8 cellular contexts compared by ENCODE assay signal in the genomic region with DNA sequence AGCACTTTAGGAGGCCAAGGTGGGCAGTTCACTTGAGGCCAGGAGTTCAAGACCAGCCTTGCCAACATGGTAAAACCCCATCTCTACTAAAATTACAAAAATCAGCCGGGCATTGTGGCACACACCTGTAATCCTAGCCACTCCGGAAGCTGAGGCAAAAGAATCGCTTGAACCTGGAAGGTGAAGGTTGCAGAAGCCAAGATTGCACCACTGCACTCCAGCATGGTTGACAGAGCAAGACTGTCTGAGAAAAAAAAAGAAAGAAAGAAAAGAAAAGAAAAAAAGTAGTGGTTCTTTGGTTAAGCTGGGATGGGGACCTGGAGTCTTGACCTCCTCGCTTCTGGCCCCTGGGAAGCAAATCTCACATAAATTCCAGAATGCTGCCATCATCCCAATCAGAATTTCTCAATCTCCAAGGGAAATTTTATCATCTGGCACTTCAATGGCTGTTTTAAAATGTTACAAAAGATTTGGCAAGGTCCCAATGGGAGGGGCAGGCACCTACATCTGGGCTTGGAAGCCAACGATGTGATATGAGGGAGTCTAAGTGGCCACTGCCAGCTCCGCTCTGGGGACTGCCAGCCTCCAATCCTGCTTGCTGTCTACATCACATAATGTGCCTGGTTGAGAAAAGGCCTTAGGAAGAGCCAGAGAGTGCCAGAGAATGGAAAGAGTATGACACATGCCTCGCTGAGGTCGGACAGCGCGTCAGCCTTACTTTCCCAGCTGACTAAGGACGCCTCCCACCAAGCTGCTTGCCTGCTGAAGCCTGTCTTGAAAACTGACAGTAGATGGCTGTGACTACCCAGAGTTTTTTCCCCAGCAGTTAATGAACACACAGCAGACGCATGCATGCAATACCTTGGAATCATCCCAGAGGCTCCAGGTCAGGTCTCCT. TPM values are rescaled to one million over a fixed set of nuclear protein-coding genes. Genes with fewer than 3 reads are reported as not detected.
DNase-seq lines count a peak whose midpoint lies in the region; ATAC-seq, FAIRE-seq and TF ChIP-seq lines count a peak whose summit lies in the region.

No MANE protein-coding gene starts in this region.

- H3K27me3 ChIP-seq in muscle layer of colon (ENCODE audit: control insufficient read depth in 1 of 2, insufficient read depth in 2 of 2, low read length in 2 of 2): no peaks in the 10 kb centered on the region

- intact Hi-C loops in activated CD4-positive, alpha-beta T cell treated with anti-CD3 and anti-CD28 coated beads for 36 hours (cut with DNase I, micrococcal nuclease): no loop called here
- intact Hi-C loops in natural killer cell (cut with micrococcal nuclease): no loop called here

- peak; percentile 53 to 58; a peak in 4 of 5 replicates for TF ChIP-seq RAD21 in A549 (conservative IDR thresholded peaks at IDR 0.05 in 1 of 2, IDR thresholded peaks at IDR 0.05 in 1 of 2)

- peak overlapping the region; percentile 90 to 94 for H3K27ac ChIP-seq in A549
- H3K27ac ChIP-seq in muscle layer of colon (ENCODE audit: low read depth, low read length): peak overlapping the region; percentile 36

- peak; percentile 68 to 84; a peak in 3 of 5 replicates for TF ChIP-seq EP300 in A549 (IDR thresholded peaks at IDR 0.05)

- peaks cover 60% of the 10 kb centered on the region for H3K4me1 ChIP-seq in A549
- peaks cover 17% of the 10 kb centered on the region for H3K4me1 ChIP-seq in muscle layer of colon (ENCODE audit: insufficient read depth, low read length)

- H3K4me3 Mint-ChIP-seq in activated CD4-positive, alpha-beta T cell treated with anti-CD3 and anti-CD28 coated beads for 36 hours: no peak overlapping the region
- H3K4me3 Mint-ChIP-seq in natural killer cell: no peak overlapping the region

- POLR2A ChIA-PET in A549 (lab: Yijun Ruan, JAX) (interaction anchor here (0.7 to 2.8 kb wide), 11 partner anchors 8 to 83 kb away, joined by 3 to 26 read pairs (median 10); a partner anchor contains a TSS), GM10248 (lab: Yijun Ruan, JAX) (no interaction called here)
- POLR2A ChIA-PET in activated CD4-positive, alpha-beta T cell treated with anti-CD3 and anti-CD28 coated beads for 36 hours (lab: Charles Lee): no interaction called here

- TF ChIP-seq POLR2A in A549 (IDR thresholded peaks at IDR 0.05; ENCODE audit: low read length): no peak

- H3K36me3 ChIP-seq in muscle layer of colon (ENCODE audit: insufficient read depth, low read length): no peaks in the 10 kb centered on the region

- H3K27me3 Mint-ChIP-seq in activated CD4-positive, alpha-beta T cell treated with anti-CD3 and anti-CD28 coated beads for 36 hours: no peaks in the 10 kb centered on the region
- no peaks in the 10 kb centered on the region for H3K27me3 Mint-ChIP-seq in natural killer cell (ENCODE audit: low read depth in 2 of 2)

- 26% methylated on average over 12 of the region's 12 CpGs for WGBS in A549 (ENCODE audit: missing lambda C conversion rate)

- ATAC-seq in A549: peak; percentile 90 to 94
- no peak for ATAC-seq in activated CD4-positive, alpha-beta T cell treated with anti-CD3 and anti-CD28 coated beads for 36 hours
- ATAC-seq in natural killer cell: no peak
- no peak for ATAC-seq in GM18873 (IDR thresholded peaks at IDR 0.05; ENCODE audit: low FRiP score, unreplicated experiment)

- no peaks in the 10 kb centered on the region for H3K9me3 Mint-ChIP-seq in activated CD4-positive, alpha-beta T cell treated with anti-CD3 and anti-CD28 coated beads for 36 hours (ENCODE audit: low read depth)
- no peaks in the 10 kb centered on the region for H3K9me3 Mint-ChIP-seq in natural killer cell

- no peaks in the 10 kb centered on the region for H3K36me3 Mint-ChIP-seq in activated CD4-positive, alpha-beta T cell treated with anti-CD3 and anti-CD28 coated beads for 36 hours (ENCODE audit: low read depth)
- H3K36me3 Mint-ChIP-seq in natural killer cell: no peaks in the 10 kb centered on the region

- TF ChIP-seq CTCF in A549 (IDR thresholded peaks at IDR 0.05): peak; percentile 14; the same call in 2 of the 3 replicates
- no peak for TF ChIP-seq CTCF in natural killer cell (IDR thresholded peaks at IDR 0.05)
- TF ChIP-seq CTCF in GM10248 (IDR thresholded peaks at IDR 0.05; ENCODE audit: control extremely low read depth, extremely low read depth, low read depth, missing control alignments): no peak

- no peak for FAIRE-seq in A549 (lab: Jason Lieb, UNC)

- H3K9me3 ChIP-seq in A549 (no peaks in the 10 kb centered on the region), muscle layer of colon (ENCODE audit: low read length) (no peaks in the 10 kb centered on the region)

- H3K4me1 Mint-ChIP-seq in activated CD4-positive, alpha-beta T cell treated with anti-CD3 and anti-CD28 coated beads for 36 hours: no peaks in the 10 kb centered on the region
- no peaks in the 10 kb centered on the region for H3K4me1 Mint-ChIP-seq in natural killer cell

- peak overlapping the region; percentile 69 for H3K4me2 ChIP-seq in A549

- H3K27ac Mint-ChIP-seq in activated CD4-positive, alpha-beta T cell treated with anti-CD3 and anti-CD28 coated beads for 36 hours: no peak overlapping the region
- no peak overlapping the region for H3K27ac Mint-ChIP-seq in natural killer cell

- H3K9ac ChIP-seq in muscle layer of colon (ENCODE audit: low read length): no peak overlapping the region

- H3K4me3 ChIP-seq in A549 (no peak overlapping the region), muscle layer of colon (ENCODE audit: low read depth in 1 of 2, low read length in 2 of 2) (no peak overlapping the region)

- DNase-seq in A549 (ENCODE audit: low read depth in 1 of 2, low spot score in 1 of 2) (peak; percentile 82 to 93), NCI-H1694 (lab: John Stamatoyannopoulos, UW) (peak; percentile 98), dermis blood vessel endothelial cell (peak; percentile 82), natural killer cell (no peak), GM10248 (ENCODE audit: extremely low spot score) (no peak)
- DNase-seq in activated CD4-positive, alpha-beta T cell treated with anti-CD3 and anti-CD28 coated beads for 36 hours: no peak

- CTCF ChIA-PET in A549 (lab: Yijun Ruan, JAX): interaction anchor here (0.6 to 3.8 kb wide), 18 partner anchors 9 to 584 kb away, joined by 3 to 54 read pairs (median 8); a partner anchor contains a TSS
- CTCF ChIA-PET in activated CD4-positive, alpha-beta T cell treated with anti-CD3 and anti-CD28 coated beads for 36 hours (lab: Charles Lee): no interaction called here
- CTCF ChIA-PET in GM10248 (lab: Yijun Ruan, JAX): interaction anchor here (1.0 to 2.0 kb wide), 4 partner anchors 12 to 42 kb away, joined by 3 to 4 read pairs (median 4); a partner anchor contains a TSS

TF ChIP-seq in A549, 52 proteins besides CTCF, POLR2A, EP300 and RAD21 (continues in another document):
- TF ChIP-seq, protein P1, sequence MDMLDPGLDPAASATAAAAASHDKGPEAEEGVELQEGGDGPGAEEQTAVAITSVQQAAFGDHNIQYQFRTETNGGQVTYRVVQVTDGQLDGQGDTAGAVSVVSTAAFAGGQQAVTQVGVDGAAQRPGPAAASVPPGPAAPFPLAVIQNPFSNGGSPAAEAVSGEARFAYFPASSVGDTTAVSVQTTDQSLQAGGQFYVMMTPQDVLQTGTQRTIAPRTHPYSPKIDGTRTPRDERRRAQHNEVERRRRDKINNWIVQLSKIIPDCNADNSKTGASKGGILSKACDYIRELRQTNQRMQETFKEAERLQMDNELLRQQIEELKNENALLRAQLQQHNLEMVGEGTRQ (IDR thresholded peaks at IDR 0.05): no peak
- TF ChIP-seq CEBPB (IDR thresholded peaks at IDR 0.05) (peak; percentile 92 to 93), SREBF2 (IDR thresholded peaks at IDR 0.05) (no peak), ZNF302 (CRISPR knock-in tag; IDR thresholded peaks at IDR 0.05) (no peak), SMC3 (IDR thresholded peaks at IDR 0.05) (peak; percentile 61; the same call in 2 of the 3 replicates), JUNB (IDR thresholded peaks at IDR 0.05) (peak; percentile 84), EHF (CRISPR knock-in tag; IDR thresholded peaks at IDR 0.05) (no peak), FOSL2 (IDR thresholded peaks at IDR 0.05) (peak; percentile 55; the same call in 1 of the 2 replicates), FOSL2 (CRISPR knock-in tag; IDR thresholded peaks at IDR 0.05) (peak; percentile 55), TFCP2L1 (CRISPR knock-in tag; IDR thresholded peaks at IDR 0.05) (no peak)
- TF ChIP-seq, protein P2, sequence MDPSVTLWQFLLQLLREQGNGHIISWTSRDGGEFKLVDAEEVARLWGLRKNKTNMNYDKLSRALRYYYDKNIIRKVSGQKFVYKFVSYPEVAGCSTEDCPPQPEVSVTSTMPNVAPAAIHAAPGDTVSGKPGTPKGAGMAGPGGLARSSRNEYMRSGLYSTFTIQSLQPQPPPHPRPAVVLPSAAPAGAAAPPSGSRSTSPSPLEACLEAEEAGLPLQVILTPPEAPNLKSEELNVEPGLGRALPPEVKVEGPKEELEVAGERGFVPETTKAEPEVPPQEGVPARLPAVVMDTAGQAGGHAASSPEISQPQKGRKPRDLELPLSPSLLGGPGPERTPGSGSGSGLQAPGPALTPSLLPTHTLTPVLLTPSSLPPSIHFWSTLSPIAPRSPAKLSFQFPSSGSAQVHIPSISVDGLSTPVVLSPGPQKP (IDR thresholded peaks at IDR 0.05; ENCODE audit: low read depth, low read length): no peak
- TF ChIP-seq, protein P3, sequence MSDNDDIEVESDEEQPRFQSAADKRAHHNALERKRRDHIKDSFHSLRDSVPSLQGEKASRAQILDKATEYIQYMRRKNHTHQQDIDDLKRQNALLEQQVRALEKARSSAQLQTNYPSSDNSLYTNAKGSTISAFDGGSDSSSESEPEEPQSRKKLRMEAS (IDR thresholded peaks at IDR 0.05): peak; percentile 75
- TF ChIP-seq, protein P4, sequence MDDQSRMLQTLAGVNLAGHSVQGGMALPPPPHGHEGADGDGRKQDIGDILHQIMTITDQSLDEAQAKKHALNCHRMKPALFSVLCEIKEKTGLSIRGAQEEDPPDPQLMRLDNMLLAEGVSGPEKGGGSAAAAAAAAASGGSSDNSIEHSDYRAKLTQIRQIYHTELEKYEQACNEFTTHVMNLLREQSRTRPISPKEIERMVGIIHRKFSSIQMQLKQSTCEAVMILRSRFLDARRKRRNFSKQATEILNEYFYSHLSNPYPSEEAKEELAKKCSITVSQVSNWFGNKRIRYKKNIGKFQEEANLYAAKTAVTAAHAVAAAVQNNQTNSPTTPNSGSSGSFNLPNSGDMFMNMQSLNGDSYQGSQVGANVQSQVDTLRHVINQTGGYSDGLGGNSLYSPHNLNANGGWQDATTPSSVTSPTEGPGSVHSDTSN (IDR thresholded peaks at IDR 0.05): peak; percentile 66; the same call in 1 of the 2 replicates

RNA-seq across cellular contexts. Expression of a gene that starts 42.1 kb away (rescaled TPM):
- polyA plus RNA-seq in A549 (2011; rRNA removed) (512 and 629 TPM in 2 replicates), A549 (2017; fragmentation: RNase III; extraction: RNeasy Plus Mini Kit Qiagen cat#74134 plus additional on column Dnase treatment) (341 to 356 TPM (median 352 TPM) in 3 replicates)
- polyA plus RNA-seq in A549 (2012; cell fraction: cytosol; rRNA removed): 172 and 189 TPM in 2 replicates
- 80.1 and 189 TPM in 2 replicates for polyA plus RNA-seq in A549 (2012; cell fraction: nucleus; rRNA removed)
- polyA minus RNA-seq in A549 (2011; rRNA and poly(A)+ RNA removed): 144 and 217 TPM in 2 replicates
- total RNA-seq in dermis blood vessel endothelial cell (229 and 392 TPM in 2 replicates), natural killer cell (100 to 1,000 TPM in 1 of 3 donors, 10 to 100 TPM in 2; 83.1 to 116 (median 93.0) TPM)
- 100 to 1,000 TPM; 263 to 308 TPM for total RNA-seq in activated CD4-positive, alpha-beta T cell treated with anti-CD3 and anti-CD28 coated beads for 36 hours

Comparison
In these comparisons a context has a peak if more than half of its experiments do, and no peak if none do; other contexts are left out.
1. ATAC-seq: peak in A549 (2 of 2); none in activated CD4-positive, alpha-beta T cell treated with anti-CD3 and anti-CD28 coated beads for 36 hours (single experiment), natural killer cell (0 of 3) and GM18873 (single experiment).
2. DNase-seq: peak in A549 (2 of 2), NCI-H1694 (single experiment) and dermis blood vessel endothelial cell (single experiment); none in activated CD4-positive, alpha-beta T cell treated with anti-CD3 and anti-CD28 coated beads for 36 hours (single experiment), natural killer cell (single experiment) and GM10248 (single experiment).